8 cellular contexts compared by ENCODE assay signal in the genomic region with DNA sequence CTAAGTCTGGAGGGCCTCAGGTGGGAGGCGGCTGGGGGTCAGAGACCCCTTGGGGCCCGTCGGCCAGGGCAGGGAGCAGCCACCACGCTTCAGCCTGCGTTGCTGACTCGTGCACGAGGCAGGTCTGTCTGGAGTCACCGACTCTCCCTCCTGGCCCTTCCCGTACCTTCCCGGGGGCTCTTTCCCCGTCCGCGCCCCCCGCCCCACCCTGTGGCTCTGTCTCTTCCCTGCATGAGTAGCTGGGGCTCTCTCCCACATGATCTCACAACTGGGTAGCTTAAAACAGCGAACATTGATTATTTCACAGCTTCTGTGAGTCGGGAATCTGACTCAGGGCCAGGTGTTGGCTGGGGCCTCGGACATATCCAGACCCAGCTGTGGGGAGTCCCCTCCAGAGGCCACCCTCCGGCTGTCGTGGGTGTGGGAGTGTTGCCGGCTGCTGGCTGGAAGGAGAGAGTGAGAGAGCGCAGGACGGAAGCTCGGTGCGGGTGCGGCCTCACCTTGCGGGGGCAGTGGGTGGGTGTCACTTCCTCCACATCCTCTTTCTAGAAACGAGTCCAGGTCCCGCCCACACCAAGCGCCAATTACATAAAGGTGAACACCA. TPM values are rescaled to one million over a fixed set of nuclear protein-coding genes. Genes with fewer than 3 reads are reported as not detected.
A peak's percentile ranks its signal among the peaks of the same experiment; 100 is the strongest.
DNase-seq lines count a peak whose midpoint lies in the region; ATAC-seq and TF ChIP-seq lines count a peak whose summit lies in the region.

No MANE protein-coding gene starts in this region.

- H3F3A ChIP-seq in smooth muscle cell (ENCODE audit: low read depth) = no peaks in the 10 kb centered on the region

- H3K36me3 ChIP-seq in smooth muscle cell (ENCODE audit: low read depth) = no peaks in the 10 kb centered on the region

- peaks cover 11% of the 10 kb centered on the region for H3K27me3 Mint-ChIP-seq in activated CD4-positive, alpha-beta T cell treated with anti-CD3 and anti-CD28 coated beads, Interleukin-2, amount 10 ng/mL, durations not matched to agents 7 days and 5 days
- H3K27me3 Mint-ChIP-seq in chondrocyte (ENCODE audit: low read depth) = no peaks in the 10 kb centered on the region

- 61% methylated on average over 27 of the region's 29 CpGs for WGBS in smooth muscle cell (ENCODE audit: low lambda C conversion rate)

- H3K9me3 ChIP-seq in smooth muscle cell (replicated peaks; ENCODE audit: low read depth) = no peaks in the 10 kb centered on the region

- H3K27ac ChIP-seq in smooth muscle cell (ENCODE audit: low read depth) = peak overlapping the region; percentile 57

- peak; percentile 16 for DNase-seq in GM12864 (ENCODE audit: low read depth)
- peak; percentile 49 for DNase-seq in activated CD4-positive, alpha-beta T cell treated with anti-CD3 and anti-CD28 coated beads, Interleukin-2, amount 10 ng/mL, durations not matched to agents 7 days and 5 days
- no peak for DNase-seq in chondrocyte (ENCODE audit: low spot score)
- DNase-seq in smooth muscle cell (lab: John Stamatoyannopoulos, UW; ENCODE audit: unreplicated experiment) = no peak
- DNase-seq in SKM-1 treated with dmso at 0.1 percent for 144 hours (lab: John Stamatoyannopoulos, UW; ENCODE audit: unreplicated experiment) = no peak
- no peak for DNase-seq in NCI-H2107 treated with DMSO at 0.1 percent for 48 hours (lab: John Stamatoyannopoulos, UW; ENCODE audit: unreplicated experiment)

- CTCF ChIA-PET in activated CD4-positive, alpha-beta T cell treated with anti-CD3 and anti-CD28 coated beads, Interleukin-2, amount 10 ng/mL, durations not matched to agents 7 days and 5 days (lab: Charles Lee) = no interaction called here

- no peak overlapping the region for H3K27ac Mint-ChIP-seq in activated CD4-positive, alpha-beta T cell treated with anti-CD3 and anti-CD28 coated beads, Interleukin-2, amount 10 ng/mL, durations not matched to agents 7 days and 5 days
- peak overlapping the region; percentile 32 for H3K27ac Mint-ChIP-seq in chondrocyte (ENCODE audit: unreplicated experiment)

- no peak overlapping the region for H3K9ac ChIP-seq in smooth muscle cell (ENCODE audit: low read depth)

- POLR2A ChIA-PET in activated CD4-positive, alpha-beta T cell treated with anti-CD3 and anti-CD28 coated beads, Interleukin-2, amount 10 ng/mL, durations not matched to agents 7 days and 5 days (lab: Charles Lee) = no interaction called here

- peak overlapping the region; percentile 67 for H3K4me2 ChIP-seq in smooth muscle cell

- no peak overlapping the region for H3K4me3 Mint-ChIP-seq in activated CD4-positive, alpha-beta T cell treated with anti-CD3 and anti-CD28 coated beads, Interleukin-2, amount 10 ng/mL, durations not matched to agents 7 days and 5 days
- no peak overlapping the region for H3K4me3 Mint-ChIP-seq in chondrocyte (ENCODE audit: unreplicated experiment)

- H3K4me3 ChIP-seq in GM12864 (ENCODE audit: low read depth, low read length) = no peak overlapping the region
- H3K4me3 ChIP-seq in smooth muscle cell = no peak overlapping the region

- H3K36me3 Mint-ChIP-seq in activated CD4-positive, alpha-beta T cell treated with anti-CD3 and anti-CD28 coated beads, Interleukin-2, amount 10 ng/mL, durations not matched to agents 7 days and 5 days (ENCODE audit: low read depth) = no peaks in the 10 kb centered on the region
- H3K36me3 Mint-ChIP-seq in chondrocyte (ENCODE audit: low read depth) = peaks cover 2% of the 10 kb centered on the region

- ATAC-seq in GM21526 (IDR thresholded peaks at IDR 0.05; ENCODE audit: low FRiP score, unreplicated experiment) = no peak
- no peak for ATAC-seq in GM18870 (IDR thresholded peaks at IDR 0.05; ENCODE audit: unreplicated experiment)

- H3K9me3 Mint-ChIP-seq in activated CD4-positive, alpha-beta T cell treated with anti-CD3 and anti-CD28 coated beads, Interleukin-2, amount 10 ng/mL, durations not matched to agents 7 days and 5 days = peaks cover 4% of the 10 kb centered on the region
- no peaks in the 10 kb centered on the region for H3K9me3 Mint-ChIP-seq in chondrocyte (ENCODE audit: low read depth)

- TF ChIP-seq CTCF in GM12864 (IDR thresholded peaks at IDR 0.05; ENCODE audit: low read depth, low read length, missing control alignments) (no peak), chondrocyte (IDR thresholded peaks at IDR 0.05) (no peak), smooth muscle cell (IDR thresholded peaks at IDR 0.05; ENCODE audit: borderline replicate concordance, insufficient read depth, poor library complexity, severe bottlenecking) (no peak)

- H3K4me1 ChIP-seq in smooth muscle cell (ENCODE audit: low read depth) = peaks cover 7% of the 10 kb centered on the region

- peaks cover 24% of the 10 kb centered on the region for H3K79me2 ChIP-seq in smooth muscle cell (ENCODE audit: low read depth)

- H3K27me3 ChIP-seq in smooth muscle cell (ENCODE audit: low read depth) = no peaks in the 10 kb centered on the region

- H4K20me1 ChIP-seq in smooth muscle cell (ENCODE audit: low read depth) = peaks cover 5% of the 10 kb centered on the region

- peaks cover 10% of the 10 kb centered on the region for H3K4me1 Mint-ChIP-seq in activated CD4-positive, alpha-beta T cell treated with anti-CD3 and anti-CD28 coated beads, Interleukin-2, amount 10 ng/mL, durations not matched to agents 7 days and 5 days
- peaks cover 15% of the 10 kb centered on the region for H3K4me1 Mint-ChIP-seq in chondrocyte (ENCODE audit: low read depth)

- no peak overlapping the region for H2AFZ ChIP-seq in smooth muscle cell (ENCODE audit: low read depth)

RNA-seq across cellular contexts. Expression of gene BAHCC1, which starts 17.3 kb away (rescaled TPM):
- total RNA-seq in activated CD4-positive, alpha-beta T cell treated with anti-CD3 and anti-CD28 coated beads, Interleukin-2, amount 10 ng/mL, durations not matched to agents 7 days and 5 days = not detected
- total RNA-seq in chondrocyte (20.6 to 32.3 TPM (median 22.7 TPM) in 3 replicates), smooth muscle cell (4.6 and 5.4 TPM in 2 replicates)
- 3.2 and 3.9 TPM in 2 replicates for polyA plus RNA-seq in smooth muscle cell

Comparison
In these comparisons a context has a peak if more than half of its experiments do, and no peak if none do; other contexts are left out.
1. DNase-seq: peak in GM12864 (single experiment) and activated CD4-positive, alpha-beta T cell treated with anti-CD3 and anti-CD28 coated beads, Interleukin-2, amount 10 ng/mL, durations not matched to agents 7 days and 5 days (single experiment); none in chondrocyte (single experiment), smooth muscle cell (single experiment), SKM-1 treated with dmso at 0.1 percent for 144 hours (single experiment) and NCI-H2107 treated with DMSO at 0.1 percent for 48 hours (single experiment).